3 cellular contexts compared by ENCODE assay signal in the genomic region with DNA sequence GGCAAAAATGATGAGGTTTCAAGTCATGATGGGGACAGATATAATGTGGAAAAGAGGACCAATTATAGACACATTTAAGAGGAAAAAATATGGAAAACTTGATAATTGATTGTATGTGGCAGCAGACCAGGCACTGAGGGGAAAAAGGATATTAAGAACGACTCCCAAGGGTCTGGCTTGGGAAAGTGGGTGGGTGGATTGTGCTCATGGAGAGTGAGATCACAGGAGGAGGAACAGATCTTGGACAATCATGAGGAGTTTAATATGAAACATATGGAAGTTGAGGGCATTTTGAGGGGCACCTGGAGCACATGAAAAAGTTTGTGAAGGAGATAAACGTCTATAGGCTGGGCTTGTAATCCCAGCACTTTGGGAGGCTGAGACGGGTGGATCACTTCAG.
"Had no signal": no experiment of that assay in that cellular context is flagged by ENCODE, and none has a peak within 500 bp of the region (broad histone marks: within the 10 kb centered on the region; RNA-seq: fewer than 3 reads in every experiment).

No MANE protein-coding gene starts in this region.

- H3K4me3 ChIP-seq: GM12878 had no signal

- DNase-seq: GDM1, GF-D8 had no signal
